ENCODE assay signal across 10 cellular contexts in genomic region chr16:3087243-3087791, GRCh38. TPM values are rescaled to one million over a fixed set of nuclear protein-coding genes. Genes with fewer than 3 reads are reported as not detected.
DNase-seq lines count a peak whose midpoint lies in the region; ATAC-seq, FAIRE-seq and TF ChIP-seq lines count a peak whose summit lies in the region.
"Had no signal": no experiment of that assay in that cellular context is flagged by ENCODE, and none has a peak within 500 bp of the region (broad histone marks: within the 10 kb centered on the region; RNA-seq: fewer than 3 reads in every experiment).

No MANE protein-coding gene starts in this region.

- peaks cover 0 to 18% (median under 1%) of the 10 kb centered on the region in 3 donors for H3K27me3 ChIP-seq in stomach

- no peak for FAIRE-seq in kidney (lab: Jason Lieb, UNC)

- H3K9me3 Mint-ChIP-seq in T-helper 2 cell treated with Interferon-gamma antibody and Interleukin-4, amounts not matched to agents 5 μg/mL and 100 μg/mL, for 36 hours = no peaks in the 10 kb centered on the region
- no peaks in the 10 kb centered on the region for H3K9me3 Mint-ChIP-seq in activated T-helper 17 cell treated with anti-CD3 and anti-CD28 coated beads, Interleukin-2, amount 50 U/mL, for 72 hours

- peak overlapping the region; percentile 26 to 55 for H3K27ac ChIP-seq in kidney (ENCODE audit: low read depth in 2 of 2, low read length in 2 of 2)
- peak overlapping the region; percentile 3 to 69 (median 53) for H3K27ac ChIP-seq in stomach

- H3K4me1 Mint-ChIP-seq in T-helper 2 cell treated with Interferon-gamma antibody and Interleukin-4, amounts not matched to agents 5 μg/mL and 100 μg/mL, for 36 hours (ENCODE audit: low read depth) = peaks cover 44% of the 10 kb centered on the region
- H3K4me1 Mint-ChIP-seq in activated T-helper 17 cell treated with anti-CD3 and anti-CD28 coated beads, Interleukin-2, amount 50 U/mL, for 72 hours = peaks cover 22% of the 10 kb centered on the region

- no peak overlapping the region for H3K9ac ChIP-seq in kidney (ENCODE audit: low read length in 2 of 2)

- 56 to 75% (median 64%) methylated on average over 6 to 12 of the region's 12 CpGs for WGBS in stomach, 5 donors

- DNase-seq in T-helper 2 cell treated with Interferon-gamma antibody and Interleukin-4, amounts not matched to agents 5 μg/mL and 100 μg/mL, for 36 hours (ENCODE audit: low spot score) = no peak
- DNase-seq in T-helper 2 cell = no peak
- peak; percentile 84 for DNase-seq in kidney
- no peak for DNase-seq in stomach
- DNase-seq in C1 segment of cervical spinal cord (lab: John Stamatoyannopoulos, UW) = no peak
- no peak for DNase-seq in NCI-H1092 treated with DMSO at 0.1 percent for 48 hours (lab: John Stamatoyannopoulos, UW)
- DNase-seq: NCI-H187 had no signal

- no peak for TF ChIP-seq POLR2A in stomach (IDR thresholded peaks at IDR 0.05)

- TF ChIP-seq CTCF in kidney (IDR thresholded peaks at IDR 0.05; ENCODE audit: borderline replicate concordance, extremely low read depth, insufficient read depth) (no peak), stomach (IDR thresholded peaks at IDR 0.05) (peak in 1 of 7 experiments; percentile 10)

- peak overlapping the region; percentile 86 for H3K27ac Mint-ChIP-seq in T-helper 2 cell treated with Interferon-gamma antibody and Interleukin-4, amounts not matched to agents 5 μg/mL and 100 μg/mL, for 36 hours
- H3K27ac Mint-ChIP-seq in activated T-helper 17 cell treated with anti-CD3 and anti-CD28 coated beads, Interleukin-2, amount 50 U/mL, for 72 hours = peak overlapping the region; percentile 77

- intact Hi-C loops in kidney (cut with DNase I) (no loop called here), stomach (cut with DNase I; ENCODE audit: low total_unique reads) (no loop called here)

- H3K36me3 ChIP-seq in kidney (ENCODE audit: control insufficient read depth in 1 of 2, insufficient read depth in 2 of 2, low read length in 2 of 2) = no peaks in the 10 kb centered on the region
- no peaks in the 10 kb centered on the region for H3K36me3 ChIP-seq in stomach

- H3K4me1 ChIP-seq in kidney (ENCODE audit: control insufficient read depth in 1 of 2, insufficient read depth in 1 of 2, low read depth in 1 of 2, low read length in 2 of 2) (peaks cover 3 to 4% of the 10 kb centered on the region in 2 donors), stomach (peaks cover 0 to 25% (median 7%) of the 10 kb centered on the region in 4 donors)

- no peak for TF ChIP-seq EP300 in stomach (IDR thresholded peaks at IDR 0.05)

- H3K4me3 Mint-ChIP-seq in T-helper 2 cell treated with Interferon-gamma antibody and Interleukin-4, amounts not matched to agents 5 μg/mL and 100 μg/mL, for 36 hours = peak overlapping the region; percentile 73
- H3K4me3 Mint-ChIP-seq in activated T-helper 17 cell treated with anti-CD3 and anti-CD28 coated beads, Interleukin-2, amount 50 U/mL, for 72 hours = peak overlapping the region; percentile 39

- peaks cover 21% of the 10 kb centered on the region for H3K36me3 Mint-ChIP-seq in T-helper 2 cell treated with Interferon-gamma antibody and Interleukin-4, amounts not matched to agents 5 μg/mL and 100 μg/mL, for 36 hours (ENCODE audit: low read depth)
- H3K36me3 Mint-ChIP-seq in activated T-helper 17 cell treated with anti-CD3 and anti-CD28 coated beads, Interleukin-2, amount 50 U/mL, for 72 hours (ENCODE audit: low read depth) = no peaks in the 10 kb centered on the region

- peak; percentile 57 for ATAC-seq in activated T-helper 17 cell treated with anti-CD3 and anti-CD28 coated beads, Interleukin-2, amount 50 U/mL, for 72 hours (replicated peaks)
- ATAC-seq in GM18519 (IDR thresholded peaks at IDR 0.05; ENCODE audit: low FRiP score, unreplicated experiment) = no peak

- H3K9me3 ChIP-seq in kidney (ENCODE audit: control insufficient read depth in 1 of 2, low read length in 2 of 2) (no peaks in the 10 kb centered on the region), stomach (no peaks in the 10 kb centered on the region)

- no peaks in the 10 kb centered on the region for H3K27me3 Mint-ChIP-seq in T-helper 2 cell treated with Interferon-gamma antibody and Interleukin-4, amounts not matched to agents 5 μg/mL and 100 μg/mL, for 36 hours (ENCODE audit: low read depth)
- no peaks in the 10 kb centered on the region for H3K27me3 Mint-ChIP-seq in activated T-helper 17 cell treated with anti-CD3 and anti-CD28 coated beads, Interleukin-2, amount 50 U/mL, for 72 hours

- H3K4me3 ChIP-seq in kidney (ENCODE audit: low read length in 2 of 2) (peak overlapping the region in 1 of 2 donors; percentile 25), stomach (peak overlapping the region in 2 of 4 donors; percentile 18 to 28)

RNA-seq across cellular contexts. Expression of gene ZSCAN10, which starts 11.8 kb away (rescaled TPM):
- total RNA-seq in activated T-helper 17 cell treated with anti-CD3 and anti-CD28 coated beads, Interleukin-2, amount 50 U/mL, for 72 hours = under 1 TPM; 0.34 to 0.45 TPM
- not detected for total RNA-seq in kidney
- not detected for polyA plus RNA-seq in kidney (ENCODE audit: insufficient read depth, low read depth, low replicate concordance)
- not detected for total RNA-seq in stomach
- not detected for polyA plus RNA-seq in stomach
- total RNA-seq: A673 had no signal

RNA-seq across cellular contexts. Expression of gene IL32, which starts 21.9 kb away (rescaled TPM):
- total RNA-seq in activated T-helper 17 cell treated with anti-CD3 and anti-CD28 coated beads, Interleukin-2, amount 50 U/mL, for 72 hours = 1,000 to 10,000 TPM; 3,603 to 3,666 TPM
- 181 TPM for total RNA-seq in kidney
- polyA plus RNA-seq in kidney (ENCODE audit: insufficient read depth, low read depth, low replicate concordance) = 495 TPM
- 100 to 1,000 TPM in 1 of 5 donors, 10 to 100 TPM in 3, 1 to 10 TPM in 1; 9.9 to 504 (median 90.4) TPM for total RNA-seq in stomach
- 100 to 1,000 TPM in 1 of 3 donors, 10 to 100 TPM in 2; 56.3 to 129 (median 60.9) TPM for polyA plus RNA-seq in stomach

RNA-seq across cellular contexts. Expression of gene ZNF205, which starts 25.1 kb away (rescaled TPM):
- not detected for total RNA-seq in activated T-helper 17 cell treated with anti-CD3 and anti-CD28 coated beads, Interleukin-2, amount 50 U/mL, for 72 hours
- total RNA-seq in kidney = 12.7 TPM
- polyA plus RNA-seq in kidney (ENCODE audit: insufficient read depth, low read depth, low replicate concordance) = 14.1 TPM
- total RNA-seq in stomach = 10 to 100 TPM in 1 of 5 donors, 1 to 10 TPM in 3, under 1 TPM in 1; 0.87 to 21.9 (median 5.5) TPM
- 10 to 100 TPM; 16.6 to 27.5 (median 20.9) TPM for polyA plus RNA-seq in stomach

RNA-seq across cellular contexts. Expression of gene MMP25, which starts 41.0 kb away (rescaled TPM):
- total RNA-seq in activated T-helper 17 cell treated with anti-CD3 and anti-CD28 coated beads, Interleukin-2, amount 50 U/mL, for 72 hours = 1 to 10 TPM; 5.9 to 7.1 TPM
- 1.7 TPM for total RNA-seq in kidney
- polyA plus RNA-seq in kidney (ENCODE audit: insufficient read depth, low read depth, low replicate concordance) = 0.65 TPM
- 1 to 10 TPM in 2 of 5 donors, not detected in 3; 1.1 to 1.6 TPM for total RNA-seq in stomach
- polyA plus RNA-seq in stomach = 1 to 10 TPM in 1 of 3 donors, under 1 TPM in 2; 0.48 to 2.9 (median 0.61) TPM

RNA-seq across cellular contexts. Expression of gene ZNF213, which starts 47.5 kb away (rescaled TPM):
- 1 to 10 TPM; 6.4 to 8.6 TPM for total RNA-seq in activated T-helper 17 cell treated with anti-CD3 and anti-CD28 coated beads, Interleukin-2, amount 50 U/mL, for 72 hours
- total RNA-seq in kidney (12.5 TPM), stomach (10 to 100 TPM in 3 of 5 donors, 1 to 10 TPM in 2; 1.3 to 87.8 (median 20.0) TPM)
- polyA plus RNA-seq in kidney (ENCODE audit: insufficient read depth, low read depth, low replicate concordance) (5.6 TPM), stomach (1 to 10 TPM; 5.8 to 6.7 (median 6.1) TPM)

Comparison
In these comparisons a context has a peak if more than half of its experiments do, and no peak if none do; other contexts are left out.
1. RNA of gene IL32, which starts 21.9 kb away (total RNA-seq): 3,603 to 3,666 TPM in activated T-helper 17 cell treated with anti-CD3 and anti-CD28 coated beads, Interleukin-2, amount 50 U/mL, for 72 hours; 181 TPM in kidney (single experiment) and 9.9 to 504 TPM in stomach; every median in the first group is over 4 times any median in the second.